ENCODE assay signal across 24 cellular contexts in the genomic region with DNA sequence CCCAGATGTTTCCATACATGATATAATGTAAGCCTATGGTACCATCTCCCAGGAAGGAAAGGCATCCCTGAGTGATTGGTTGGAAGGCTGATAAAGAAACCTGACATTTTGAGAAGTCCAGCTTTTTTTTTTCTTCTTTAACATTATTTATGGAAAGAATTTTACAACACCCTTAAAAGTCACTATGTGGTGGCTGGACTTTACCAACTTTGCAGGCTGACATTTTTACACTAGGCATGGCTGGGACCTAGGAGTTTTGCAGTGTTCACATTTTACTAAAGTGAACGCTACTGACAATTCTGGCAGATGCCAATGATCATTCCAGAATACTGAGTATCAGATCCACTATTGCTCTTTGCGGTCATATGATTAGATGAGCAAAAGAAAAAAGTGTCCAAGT.
DNase-seq lines count a peak whose midpoint lies in the region; ATAC-seq and TF ChIP-seq lines count a peak whose summit lies in the region.
"Had no signal": no experiment of that assay in that cellular context is flagged by ENCODE, and none has a peak within 500 bp of the region (broad histone marks: within the 10 kb centered on the region; RNA-seq: fewer than 3 reads in every experiment).

No MANE protein-coding gene starts in this region.

- H3K4me1 Mint-ChIP-seq in MCF 10A (ENCODE audit: insufficient read depth, unreplicated experiment), result peaks cover 41% of the 10 kb centered on the region
- H3K4me1 Mint-ChIP-seq in nephron, result peaks cover 59% of the 10 kb centered on the region
- H3K4me1 Mint-ChIP-seq in activated CD4-positive, alpha-beta T cell treated with anti-CD3 and anti-CD28 coated beads for 36 hours, result no peaks in the 10 kb centered on the region
- H3K4me1 Mint-ChIP-seq: stimulated activated naive CD8-positive, alpha-beta T cell treated with anti-CD3 and anti-CD28 coated beads, Interleukin-15, amount 100 ng/mL, for 72 hours had no signal

- DNase-seq in MCF 10A (ENCODE audit: unreplicated experiment) (no peak), breast epithelium (ENCODE audit: low spot score in 2 of 2) (no peak), brain microvascular endothelial cell (no peak), ecto neural progenitor cell (ENCODE audit: low spot score) (no peak), DMS153 (lab: John Stamatoyannopoulos, UW) (no peak)
- DNase-seq in activated CD4-positive, alpha-beta T cell treated with anti-CD3 and anti-CD28 coated beads for 36 hours, result no peak
- no peak for DNase-seq in activated T-cell treated with anti-CD3 and anti-CD28 coated beads, Interleukin-2, amount 50 U/mL, for 48 hours
- DNase-seq: activated CD4-positive, CD25-positive, alpha-beta regulatory T cell treated with anti-CD3 and anti-CD28 coated beads, Interleukin-2, amount 50 U/mL, for 72 hours; activated CD8-positive, alpha-beta T cell treated with anti-CD3 and anti-CD28 coated beads for 36 hours; activated gamma-delta T cell; activated T-cell treated with anti-CD3 and anti-CD28 coated beads for 4 hours; body of pancreas; colonic mucosa; COR-L47; DMS79 treated with DMSO at 0.1 percent for 48 hours; NCI-H1417 treated with DMSO at 0.1 percent for 48 hours; NCI-H82; SHP77 treated with DMSO at 0.1 percent for 48 hours; stimulated activated naive CD8-positive, alpha-beta T cell treated with anti-CD3 and anti-CD28 coated beads, Interleukin-15, amount 100 ng/mL, for 72 hours; thyroid gland had no signal

- no TSS peak for BruUV-seq in MCF 10A (replicated peaks; lab: Mats Ljungman, UMichigan)

- CTCF ChIA-PET in MCF 10A (lab: Yijun Ruan, JAX), result interaction anchor here (0.6 to 4.4 kb wide), 6 partner anchors 13 to 235 kb away, joined by 4 to 15 read pairs (median 8); no protein-coding TSS in a partner anchor
- CTCF ChIA-PET in activated CD4-positive, alpha-beta T cell treated with anti-CD3 and anti-CD28 coated beads for 36 hours (lab: Charles Lee), result interaction anchor here (0.8 to 1.2 kb wide), 2 partner anchors 14 to 57 kb away, joined by 3 to 4 read pairs; no protein-coding TSS in a partner anchor

- H3K27me3 ChIP-seq in breast epithelium (no peaks in the 10 kb centered on the region), brain microvascular endothelial cell (replicated peaks) (no peaks in the 10 kb centered on the region)
- H3K27me3 ChIP-seq: body of pancreas, colonic mucosa, thyroid gland had no signal

- peak overlapping the region; percentile 60 for H3K4me3 Mint-ChIP-seq in MCF 10A (ENCODE audit: unreplicated experiment)
- no peak overlapping the region for H3K4me3 Mint-ChIP-seq in nephron
- H3K4me3 Mint-ChIP-seq in activated CD4-positive, alpha-beta T cell treated with anti-CD3 and anti-CD28 coated beads for 36 hours, result no peak overlapping the region
- H3K4me3 Mint-ChIP-seq: activated CD8-positive, alpha-beta T cell treated with anti-CD3 and anti-CD28 coated beads for 36 hours; stimulated activated naive CD8-positive, alpha-beta T cell treated with anti-CD3 and anti-CD28 coated beads, Interleukin-15, amount 100 ng/mL, for 72 hours; T-helper 1 cell treated with Interleukin-12 subunit alpha and Interleukin-12 subunit beta and Interleukin-4 antibody, amounts not matched to agents 30 μg/mL and 1 μg/mL, for 36 hours had no signal

- peaks cover 0 to 3% of the 10 kb centered on the region in 2 donors for H3K4me1 ChIP-seq in breast epithelium
- H3K4me1 ChIP-seq: body of pancreas, colonic mucosa had no signal

- no peak for ATAC-seq in activated CD4-positive, alpha-beta T cell treated with anti-CD3 and anti-CD28 coated beads for 36 hours
- ATAC-seq: activated CD8-positive, alpha-beta T cell treated with anti-CD3 and anti-CD28 coated beads for 36 hours; body of pancreas; K562; stimulated activated naive CD8-positive, alpha-beta T cell treated with anti-CD3 and anti-CD28 coated beads, Interleukin-15, amount 100 ng/mL, for 72 hours had no signal

- H3K36me3 ChIP-seq in breast epithelium (no peaks in the 10 kb centered on the region), brain microvascular endothelial cell (replicated peaks) (no peaks in the 10 kb centered on the region)
- H3K36me3 ChIP-seq: colonic mucosa, thyroid gland had no signal

- no peaks in the 10 kb centered on the region for H3K27me3 Mint-ChIP-seq in MCF 10A (ENCODE audit: insufficient read depth, unreplicated experiment)
- H3K27me3 Mint-ChIP-seq in nephron (ENCODE audit: low read depth), result no peaks in the 10 kb centered on the region
- H3K27me3 Mint-ChIP-seq in activated CD4-positive, alpha-beta T cell treated with anti-CD3 and anti-CD28 coated beads for 36 hours, result peaks cover 4% of the 10 kb centered on the region

- POLR2A ChIA-PET in MCF 10A (lab: Yijun Ruan, JAX), result interaction anchor here (0.7 to 2.8 kb wide), 13 partner anchors 9 to 234 kb away, joined by 3 to 11 read pairs (median 4); no protein-coding TSS in a partner anchor
- POLR2A ChIA-PET in activated CD4-positive, alpha-beta T cell treated with anti-CD3 and anti-CD28 coated beads for 36 hours (lab: Charles Lee), result no interaction called here

- no peaks in the 10 kb centered on the region for H3K9me3 ChIP-seq in breast epithelium
- H3K9me3 ChIP-seq: body of pancreas, colonic mucosa, thyroid gland had no signal

- TF ChIP-seq POLR2A in breast epithelium (IDR thresholded peaks at IDR 0.05), result no peak

- intact Hi-C loops in MCF 10A (cut with micrococcal nuclease) (no loop called here), breast epithelium (cut with DNase I; ENCODE audit: low total_unique reads) (no loop called here)
- intact Hi-C loops in activated CD4-positive, alpha-beta T cell treated with anti-CD3 and anti-CD28 coated beads for 36 hours (cut with DNase I, micrococcal nuclease), result no loop called here

- H3K4me3 ChIP-seq in breast epithelium, result no peak overlapping the region
- H3K4me3 ChIP-seq in brain microvascular endothelial cell (ENCODE audit: low read depth, low read length), result no peak overlapping the region
- H3K4me3 ChIP-seq: body of pancreas, colonic mucosa, K562, thyroid gland had no signal

- TF ChIP-seq CTCF in MCF 10A (IDR thresholded peaks at IDR 0.05; ENCODE audit: unreplicated experiment), result no peak
- TF ChIP-seq CTCF in breast epithelium (IDR thresholded peaks at IDR 0.05), result no peak
- TF ChIP-seq CTCF in brain microvascular endothelial cell (IDR thresholded peaks at IDR 0.05; ENCODE audit: low read depth, low read length, missing control alignments), result no peak
- no peak for TF ChIP-seq CTCF in nephron (IDR thresholded peaks at IDR 0.05; ENCODE audit: unreplicated experiment in 3 of 3)

- H3K27ac ChIP-seq in breast epithelium (no peak overlapping the region), brain microvascular endothelial cell (peak overlapping the region; percentile 61)
- H3K27ac ChIP-seq: 22Rv1, body of pancreas, colonic mucosa had no signal

- in situ Hi-C loops in brain microvascular endothelial cell (cut with HindIII; ENCODE audit: low pct_ligation_motif_present, low sequenced_read_pairs), result loop anchor here (25.0 kb wide), 2 partner anchors 240 to 690 kb away; a partner anchor contains a TSS

- H3K36me3 Mint-ChIP-seq in MCF 10A (ENCODE audit: insufficient read depth, unreplicated experiment) (peaks cover 33% of the 10 kb centered on the region), nephron (ENCODE audit: low read depth) (peaks cover 37% of the 10 kb centered on the region)
- H3K36me3 Mint-ChIP-seq in activated CD4-positive, alpha-beta T cell treated with anti-CD3 and anti-CD28 coated beads for 36 hours (ENCODE audit: low read depth), result no peaks in the 10 kb centered on the region

- H3K9me3 Mint-ChIP-seq in MCF 10A (ENCODE audit: unreplicated experiment), result no peaks in the 10 kb centered on the region
- no peaks in the 10 kb centered on the region for H3K9me3 Mint-ChIP-seq in nephron
- no peaks in the 10 kb centered on the region for H3K9me3 Mint-ChIP-seq in activated CD4-positive, alpha-beta T cell treated with anti-CD3 and anti-CD28 coated beads for 36 hours (ENCODE audit: low read depth)
- H3K9me3 Mint-ChIP-seq: activated CD8-positive, alpha-beta T cell treated with anti-CD3 and anti-CD28 coated beads for 36 hours; stimulated activated naive CD8-positive, alpha-beta T cell treated with anti-CD3 and anti-CD28 coated beads, Interleukin-15, amount 100 ng/mL, for 72 hours; T-helper 1 cell treated with Interleukin-12 subunit alpha and Interleukin-12 subunit beta and Interleukin-4 antibody, amounts not matched to agents 30 μg/mL and 1 μg/mL, for 36 hours had no signal

- H3K27ac Mint-ChIP-seq in MCF 10A (ENCODE audit: low read depth, unreplicated experiment) (peak overlapping the region; percentile 74), nephron (peak overlapping the region; percentile 67 to 85 (median 79))
- no peak overlapping the region for H3K27ac Mint-ChIP-seq in activated CD4-positive, alpha-beta T cell treated with anti-CD3 and anti-CD28 coated beads for 36 hours
- H3K27ac Mint-ChIP-seq: activated CD8-positive, alpha-beta T cell treated with anti-CD3 and anti-CD28 coated beads for 36 hours; stimulated activated naive CD8-positive, alpha-beta T cell treated with anti-CD3 and anti-CD28 coated beads, Interleukin-15, amount 100 ng/mL, for 72 hours; T-helper 1 cell treated with Interleukin-12 subunit alpha and Interleukin-12 subunit beta and Interleukin-4 antibody, amounts not matched to agents 30 μg/mL and 1 μg/mL, for 36 hours had no signal
